ENCODE assay signal across 18 cellular contexts in genomic region chr9:81626511-81626910, GRCh38.
DNase-seq lines count a peak whose midpoint lies in the region; ATAC-seq, FAIRE-seq and TF ChIP-seq lines count a peak whose summit lies in the region.
"Had no signal": no experiment of that assay in that cellular context is flagged by ENCODE, and none has a peak within 500 bp of the region (broad histone marks: within the 10 kb centered on the region; RNA-seq: fewer than 3 reads in every experiment).

No MANE protein-coding gene starts in this region.

- peaks cover 9% of the 10 kb centered on the region for H3K36me3 Mint-ChIP-seq in endothelial cell (ENCODE audit: low read depth, unreplicated experiment)

- peak overlapping the region; percentile 69 for H3K4me2 ChIP-seq in A549

- FAIRE-seq in A549 (lab: Jason Lieb, UNC) (peak; percentile 13), bronchial epithelial cell (lab: Jason Lieb, UNC) (no peak)

- H3K9me3 ChIP-seq in A549: no peaks in the 10 kb centered on the region
- no peaks in the 10 kb centered on the region for H3K9me3 ChIP-seq in HUES48 (ENCODE audit: control insufficient read depth, insufficient read depth, low read length)
- H3K9me3 ChIP-seq: gastroesophageal sphincter had no signal

- no peak overlapping the region for H3K27ac Mint-ChIP-seq in endothelial cell (ENCODE audit: unreplicated experiment)
- H3K27ac Mint-ChIP-seq: type B pancreatic cell had no signal

- TF ChIP-seq CTCF in A549 (IDR thresholded peaks at IDR 0.05): no peak
- no peak for TF ChIP-seq CTCF in bronchial epithelial cell (IDR thresholded peaks at IDR 0.05; ENCODE audit: insufficient read depth, low read length, severe bottlenecking)
- TF ChIP-seq CTCF in endothelial cell (IDR thresholded peaks at IDR 0.05; ENCODE audit: unreplicated experiment): no peak

- DNase-seq in A549 (ENCODE audit: low read depth in 1 of 2, low spot score in 1 of 2) (no peak), bronchial epithelial cell (ENCODE audit: low read depth) (peak; percentile 97), kidney tubule cell (ENCODE audit: low spot score) (peak; percentile 94), foreskin melanocyte (no peak), NCI-H187 (lab: John Stamatoyannopoulos, UW) (no peak), endothelial cell (ENCODE audit: low spot score) (no peak)
- DNase-seq: activated CD4-positive, alpha-beta T cell treated with anti-CD3 and anti-CD28 coated beads for 48 hours; activated gamma-delta T cell; amniotic stem cell; H7; naive B cell; NCI-H1694 treated with DMSO at 0.1 percent for 48 hours; NCI-H510A treated with DMSO at 0.1 percent for 48 hours had no signal

- TF ChIP-seq EP300 in A549 (IDR thresholded peaks at IDR 0.05): no peak

- POLR2A ChIA-PET in A549 (lab: Yijun Ruan, JAX): no interaction called here

- no peaks in the 10 kb centered on the region for H3K9me3 Mint-ChIP-seq in endothelial cell (ENCODE audit: unreplicated experiment)
- H3K9me3 Mint-ChIP-seq: naive B cell, type B pancreatic cell had no signal

- H3K4me3 ChIP-seq in A549: no peak overlapping the region
- H3K4me3 ChIP-seq in HUES48 (ENCODE audit: low read depth, low read length): no peak overlapping the region
- H3K4me3 ChIP-seq in bronchial epithelial cell (ENCODE audit: low read depth, low read length): no peak overlapping the region
- H3K4me3 ChIP-seq: gastroesophageal sphincter, lung had no signal

- no peak overlapping the region for H3K4me3 Mint-ChIP-seq in endothelial cell (ENCODE audit: unreplicated experiment)
- H3K4me3 Mint-ChIP-seq: type B pancreatic cell had no signal

- no peak overlapping the region for H3K9ac ChIP-seq in HUES48 (ENCODE audit: low read depth, low read length)

- H3K4me1 Mint-ChIP-seq in endothelial cell (ENCODE audit: unreplicated experiment): peaks cover 17% of the 10 kb centered on the region

- no peaks in the 10 kb centered on the region for H3K27me3 Mint-ChIP-seq in endothelial cell (ENCODE audit: unreplicated experiment)
- H3K27me3 Mint-ChIP-seq: naive B cell, type B pancreatic cell had no signal

- H3K27me3 ChIP-seq in HUES48 (ENCODE audit: control insufficient read depth, insufficient read depth, low read length): no peaks in the 10 kb centered on the region
- H3K27me3 ChIP-seq in bronchial epithelial cell (ENCODE audit: control insufficient read depth, insufficient read depth, low read length): no peaks in the 10 kb centered on the region
- H3K27me3 ChIP-seq: gastroesophageal sphincter had no signal

- TF ChIP-seq POLR2A in A549 (IDR thresholded peaks at IDR 0.05; ENCODE audit: low read length): no peak

- WGBS in A549 (ENCODE audit: missing lambda C conversion rate): 28% methylated on average over 4 of the region's 4 CpGs

- peak overlapping the region; percentile 68 to 82; a peak in 5 of 6 replicates for H3K27ac ChIP-seq in A549
- H3K27ac ChIP-seq in HUES48 (ENCODE audit: low read depth, low read length): peak overlapping the region; percentile 5
- H3K27ac ChIP-seq: gastroesophageal sphincter had no signal

- CTCF ChIA-PET in A549 (lab: Yijun Ruan, JAX): no interaction called here

- H3K4me1 ChIP-seq in A549 (peaks cover 67% of the 10 kb centered on the region), HUES48 (ENCODE audit: control insufficient read depth, insufficient read depth, low read length) (peaks cover 51% of the 10 kb centered on the region)

- ATAC-seq in A549 (peak in 1 of 2 experiments; percentile 9; a peak in 3 of 6 replicates), HG03280 (IDR thresholded peaks at IDR 0.05; ENCODE audit: unreplicated experiment) (no peak)
- ATAC-seq: gastroesophageal sphincter had no signal

- no peak for TF ChIP-seq RAD21 in A549 (conservative IDR thresholded peaks at IDR 0.05 in 1 of 2, IDR thresholded peaks at IDR 0.05 in 1 of 2)

- H3K36me3 ChIP-seq in HUES48 (ENCODE audit: control insufficient read depth, insufficient read depth, low read length) (peaks cover 26% of the 10 kb centered on the region), bronchial epithelial cell (ENCODE audit: control insufficient read depth, insufficient read depth, low read length) (peaks cover 1% of the 10 kb centered on the region)

TF ChIP-seq in A549, 52 proteins besides CTCF, POLR2A, EP300 and RAD21:
- TF ChIP-seq PBX3 (IDR thresholded peaks at IDR 0.05): no peak
- TF ChIP-seq JUN (IDR thresholded peaks at IDR 0.05): 0 out of 5 replicates have a peak, but pooled peaks of 1 of the 2 experiments have one; percentile 16
- peak in 1 of 2 experiments; percentile 59; a peak in 2 of 4 replicates for TF ChIP-seq CEBPB (IDR thresholded peaks at IDR 0.05)
- no peak for TF ChIP-seq HOXA7 (CRISPR knock-in tag; IDR thresholded peaks at IDR 0.05)
- peak; percentile 2 for TF ChIP-seq MAFK (IDR thresholded peaks at IDR 0.05; ENCODE audit: partially characterized antibody)
- no peak for TF ChIP-seq FOSL2 (IDR thresholded peaks at IDR 0.05)
- 0 out of 2 replicates have a peak, but pooled peaks have one; percentile 20 for TF ChIP-seq FOSL2 (CRISPR knock-in tag; IDR thresholded peaks at IDR 0.05)

Comparison
In these comparisons a context has a peak if more than half of its experiments do, and no peak if none do; other contexts are left out.
1. DNase-seq: peak in bronchial epithelial cell (single experiment) and kidney tubule cell (single experiment); none in A549 (0 of 2), foreskin melanocyte (single experiment), NCI-H187 (0 of 2) and endothelial cell (single experiment).